In the genomic region with DNA sequence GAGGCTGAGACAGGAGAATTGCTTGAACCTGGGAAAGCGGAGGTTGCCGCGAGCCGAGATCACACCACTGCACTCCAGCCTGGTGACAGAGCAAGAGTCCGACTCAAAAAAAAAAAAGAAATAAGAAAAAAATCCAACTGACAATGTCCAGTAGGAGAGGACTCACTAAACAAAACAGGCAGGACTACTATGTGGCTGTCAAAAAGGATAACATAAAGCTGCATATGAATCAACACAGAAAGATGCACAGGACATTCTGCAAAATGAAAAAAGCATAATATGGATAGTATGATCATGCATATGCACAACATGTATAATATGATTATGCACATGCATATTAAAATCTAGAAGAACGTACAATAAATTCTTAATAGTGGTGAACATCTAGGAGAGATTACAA, we compare ENCODE assay signal across 6 cellular contexts.
"Had no signal": no experiment of that assay in that cellular context is flagged by ENCODE, and none has a peak within 500 bp of the region (broad histone marks: within the 10 kb centered on the region; RNA-seq: fewer than 3 reads in every experiment).

No MANE protein-coding gene starts in this region.

- ATAC-seq: GM23338 had no signal

- H3K4me3 Mint-ChIP-seq: GM23338, H9, HFFc6 had no signal

- DNase-seq: H9, HCEC 1CT, HFFc6, IMR-90, KBM-7 had no signal

- H3K27ac Mint-ChIP-seq: H9, HFFc6 had no signal

- H3K9me3 Mint-ChIP-seq: GM23338, H9, HFFc6 had no signal
